In genomic region chr1:203702130-203702577, GRCh38 we compare ENCODE assay signal across 7 cellular contexts.
A peak's percentile ranks its signal among the peaks of the same experiment; 100 is the strongest.
DNase-seq lines count a peak whose midpoint lies in the region; ATAC-seq and TF ChIP-seq lines count a peak whose summit lies in the region.

No MANE protein-coding gene starts in this region.

- no peak overlapping the region for H3K27ac ChIP-seq in WERI-Rb-1
- no peak overlapping the region for H3K27ac ChIP-seq in mammary epithelial cell (ENCODE audit: insufficient read depth, low read depth, low read length)

- no TSS peak for BruUV-seq in mammary epithelial cell (replicated peaks; lab: Mats Ljungman, UMichigan)

- H3K36me3 ChIP-seq in WERI-Rb-1 (peaks cover 35% of the 10 kb centered on the region), mammary epithelial cell (ENCODE audit: insufficient read depth, low read length) (peaks cover 11% of the 10 kb centered on the region), kidney epithelial cell (ENCODE audit: control insufficient read depth, insufficient read depth, low read length) (no peaks in the 10 kb centered on the region)

- no peak for ATAC-seq in HG03045 (IDR thresholded peaks at IDR 0.05; ENCODE audit: unreplicated experiment)

- no peak overlapping the region for H2AFZ ChIP-seq in mammary epithelial cell (ENCODE audit: low read depth, low read length)

- intact Hi-C loops in mammary epithelial cell (cut with micrococcal nuclease) = loop anchor here (1.0 to 5.0 kb wide), 7 partner anchors 28 to 430 kb away; no protein-coding TSS in a partner anchor

- no peak overlapping the region for H3K4me2 ChIP-seq in mammary epithelial cell (ENCODE audit: insufficient read depth, low read depth, low read length)

- peak; percentile 64 for DNase-seq in GM03348 (ENCODE audit: low spot score)
- peak; percentile 23 for DNase-seq in MV-4-11 (lab: John Stamatoyannopoulos, UW)
- DNase-seq in WERI-Rb-1 = peak; percentile 82
- peak; percentile 37 for DNase-seq in mammary epithelial cell
- DNase-seq in kidney epithelial cell (ENCODE audit: low read depth) = no peak
- DNase-seq in stimulated activated CD4-positive, alpha-beta T cell treated with anti-CD3 and anti-CD28 coated beads, Interleukin-2, amount 100 ng/mL, for 24 hours = peak; percentile 73 to 75

- H3K4me1 ChIP-seq in mammary epithelial cell (ENCODE audit: insufficient read depth, low read length) = peaks cover 18% of the 10 kb centered on the region

- 100% methylated on average over 1 of the region's 1 CpG for WGBS in mammary epithelial cell (ENCODE audit: low coverage, missing lambda C conversion rate)

- H3K4me3 ChIP-seq in WERI-Rb-1 (ENCODE audit: low read depth, low read length) (no peak overlapping the region), mammary epithelial cell (replicated peaks in 1 of 3; ENCODE audit: insufficient read depth in 1 of 3, low read depth in 2 of 3, low read length in 3 of 3) (no peak overlapping the region), kidney epithelial cell (ENCODE audit: low read depth, low read length) (no peak overlapping the region)

- TF ChIP-seq CTCF in WERI-Rb-1 (IDR thresholded peaks at IDR 0.05; ENCODE audit: low read depth, low read length) = peak; percentile 98
- TF ChIP-seq CTCF in mammary epithelial cell (conservative IDR thresholded peaks at IDR 0.05 in 1 of 2, IDR thresholded peaks at IDR 0.05 in 1 of 2; ENCODE audit: extremely low read depth in 1 of 2, insufficient read depth in 1 of 2, low read depth in 1 of 2, low read length in 2 of 2) = peak; percentile 79 to 80
- peak; percentile 70 for TF ChIP-seq CTCF in kidney epithelial cell (IDR thresholded peaks at IDR 0.05; ENCODE audit: insufficient read depth, low read length, poor library complexity, severe bottlenecking)

- H3K9ac ChIP-seq in mammary epithelial cell (ENCODE audit: insufficient read depth, low read length) = no peak overlapping the region

- dilution Hi-C loops in mammary epithelial cell (cut with HindIII; ENCODE audit: low sequenced_read_pairs) = loop anchor here (5.0 kb wide), 2 partner anchors 80 to 195 kb away; no protein-coding TSS in a partner anchor

- CTCF ChIA-PET in mammary epithelial cell (lab: Charles Lee; ENCODE audit: low non-redundant PET) = interaction anchor here (0.6 to 1.0 kb wide), 5 partner anchors 28 to 198 kb away, joined by 3 to 8 read pairs (median 7); no protein-coding TSS in a partner anchor

- no peaks in the 10 kb centered on the region for H3K27me3 ChIP-seq in WERI-Rb-1 (ENCODE audit: insufficient read depth, low read depth, severe bottlenecking)
- no peaks in the 10 kb centered on the region for H3K27me3 ChIP-seq in mammary epithelial cell (ENCODE audit: insufficient read depth, low read length)
- no peaks in the 10 kb centered on the region for H3K27me3 ChIP-seq in kidney epithelial cell (ENCODE audit: control insufficient read depth, insufficient read depth, low read length)

- in situ Hi-C loops in mammary epithelial cell (cut with MboI; ENCODE audit: low sequenced_read_pairs in 2 of 2) = loop anchor here (5.0 to 25.0 kb wide), 7 partner anchors 75 to 427 kb away; partner anchors contain the start of genes ATP2B4 (in 1 of the 2), ZBED6 (in 1 of the 2) and ZC3H11A (in 1 of the 2)

- H4K20me1 ChIP-seq in mammary epithelial cell (ENCODE audit: insufficient read depth, low read length) = no peaks in the 10 kb centered on the region

- H3K79me2 ChIP-seq in mammary epithelial cell (ENCODE audit: insufficient read depth, low read length) = peaks cover under 1% of the 10 kb centered on the region

- no peaks in the 10 kb centered on the region for H3K9me3 ChIP-seq in WERI-Rb-1 (ENCODE audit: severe bottlenecking)
- H3K9me3 ChIP-seq in mammary epithelial cell (replicated peaks; ENCODE audit: insufficient read depth, low read length) = no peaks in the 10 kb centered on the region
